Comparison of ENCODE assay signal across 20 cellular contexts in genomic region chr10:16392661-16393060, GRCh38. TPM values are rescaled to one million over a fixed set of nuclear protein-coding genes. Genes with fewer than 3 reads are reported as not detected.
"Had no signal": no experiment of that assay in that cellular context is flagged by ENCODE, and none has a peak within 500 bp of the region (broad histone marks: within the 10 kb centered on the region; RNA-seq: fewer than 3 reads in every experiment).

No MANE protein-coding gene starts in this region.

- H3K36me3 Mint-ChIP-seq: IgD-negative memory B cell had no signal

- H3K4me1 Mint-ChIP-seq: IgD-negative memory B cell had no signal

- H3K27ac ChIP-seq: HL-60, KMS-11 had no signal

- DNase-seq: Kasumi-1, MM.1S, MV-4-11, NCI-H1048, NCI-H1105, NCI-H1417, NCI-H1436 treated with DMSO at 0.1 percent for 48 hours, NCI-H187, NCI-H2029, NCI-H2081 treated with DMSO at 0.1 percent for 48 hours, NCI-H2171, NCI-H774, RPMI8226, SHP77, T-helper 1 cell had no signal

- H3K4me3 ChIP-seq: K562 had no signal

- H3K27ac Mint-ChIP-seq: IgD-negative memory B cell had no signal

- H3K4me3 Mint-ChIP-seq: IgD-negative memory B cell had no signal

RNA-seq across cellular contexts. Expression of gene PTER, which starts 44.1 kb away (rescaled TPM):
- total RNA-seq: M059J had no signal
